8 cellular contexts compared by ENCODE assay signal in genomic region chr21:33480481-33481103, GRCh38. TPM values are rescaled to one million over a fixed set of nuclear protein-coding genes. Genes with fewer than 3 reads are reported as not detected.
A peak's percentile ranks its signal among the peaks of the same experiment; 100 is the strongest.
DNase-seq lines count a peak whose midpoint lies in the region; FAIRE-seq and TF ChIP-seq lines count a peak whose summit lies in the region.

No MANE protein-coding gene starts in this region.

- no peak for DNase-seq in T-helper 1 cell
- no peak for DNase-seq in activated naive CD8-positive, alpha-beta T cell treated with anti-CD3 and anti-CD28 coated beads for 36 hours
- DNase-seq in kidney, result no peak
- DNase-seq in NAMALWA (ENCODE audit: low spot score), result no peak
- no peak for DNase-seq in NCI-H1092 (lab: John Stamatoyannopoulos, UW)
- no peak for DNase-seq in DMS 273 treated with DMSO at 0.1 percent for 48 hours (lab: John Stamatoyannopoulos, UW)

- H3K9me3 Mint-ChIP-seq in T-helper 1 cell treated with Interleukin-12 subunit alpha and Interleukin-12 subunit beta and Interleukin-4 antibody, amounts not matched to agents 30 μg/mL and 1 μg/mL, for 36 hours, result no peaks in the 10 kb centered on the region
- H3K9me3 Mint-ChIP-seq in activated naive CD8-positive, alpha-beta T cell treated with anti-CD3 and anti-CD28 coated beads for 36 hours, result no peaks in the 10 kb centered on the region

- intact Hi-C loops in kidney (cut with DNase I), result no loop called here

- H3K27ac Mint-ChIP-seq in T-helper 1 cell treated with Interleukin-12 subunit alpha and Interleukin-12 subunit beta and Interleukin-4 antibody, amounts not matched to agents 30 μg/mL and 1 μg/mL, for 36 hours, result peak overlapping the region; percentile 88
- peak overlapping the region; percentile 88 for H3K27ac Mint-ChIP-seq in activated naive CD8-positive, alpha-beta T cell treated with anti-CD3 and anti-CD28 coated beads for 36 hours

- H3K27me3 Mint-ChIP-seq in T-helper 1 cell treated with Interleukin-12 subunit alpha and Interleukin-12 subunit beta and Interleukin-4 antibody, amounts not matched to agents 30 μg/mL and 1 μg/mL, for 36 hours (ENCODE audit: low read depth), result peaks cover 10% of the 10 kb centered on the region
- H3K27me3 Mint-ChIP-seq in activated naive CD8-positive, alpha-beta T cell treated with anti-CD3 and anti-CD28 coated beads for 36 hours, result no peaks in the 10 kb centered on the region

- H3K9ac ChIP-seq in kidney (ENCODE audit: low read length in 2 of 2) (peak overlapping the region; percentile 80 to 94), stomach smooth muscle (ENCODE audit: low read length in 2 of 2) (peak overlapping the region; percentile 78 to 92)

- no peaks in the 10 kb centered on the region for H3K36me3 Mint-ChIP-seq in T-helper 1 cell treated with Interleukin-12 subunit alpha and Interleukin-12 subunit beta and Interleukin-4 antibody, amounts not matched to agents 30 μg/mL and 1 μg/mL, for 36 hours (ENCODE audit: low read depth)
- H3K36me3 Mint-ChIP-seq in activated naive CD8-positive, alpha-beta T cell treated with anti-CD3 and anti-CD28 coated beads for 36 hours, result no peaks in the 10 kb centered on the region

- H3K36me3 ChIP-seq in kidney (ENCODE audit: control insufficient read depth in 1 of 2, insufficient read depth in 2 of 2, low read length in 2 of 2), result no peaks in the 10 kb centered on the region
- H3K36me3 ChIP-seq in stomach smooth muscle (ENCODE audit: control insufficient read depth in 2 of 2, insufficient read depth in 2 of 2, low read length in 2 of 2), result no peaks in the 10 kb centered on the region

- H3K4me1 ChIP-seq in kidney (ENCODE audit: control insufficient read depth in 1 of 2, insufficient read depth in 1 of 2, low read depth in 1 of 2, low read length in 2 of 2) (no peaks in the 10 kb centered on the region), stomach smooth muscle (ENCODE audit: control insufficient read depth, insufficient read depth, low read length) (peaks cover 6% of the 10 kb centered on the region)

- no peak for TF ChIP-seq CTCF in kidney (IDR thresholded peaks at IDR 0.05; ENCODE audit: borderline replicate concordance, extremely low read depth, insufficient read depth)

- H3K9me3 ChIP-seq in kidney (ENCODE audit: control insufficient read depth in 1 of 2, low read length in 2 of 2) (no peaks in the 10 kb centered on the region), stomach smooth muscle (ENCODE audit: control insufficient read depth in 2 of 2, low read length in 2 of 2) (no peaks in the 10 kb centered on the region)

- H3K4me3 ChIP-seq in kidney (ENCODE audit: low read length in 2 of 2), result peak overlapping the region; percentile 92
- peak overlapping the region; percentile 65 to 89 for H3K4me3 ChIP-seq in stomach smooth muscle (ENCODE audit: low read length in 2 of 2)

- H3K27ac ChIP-seq in kidney (ENCODE audit: low read depth in 2 of 2, low read length in 2 of 2), result peak overlapping the region; percentile 24 to 86
- peak overlapping the region; percentile 90 for H3K27ac ChIP-seq in stomach smooth muscle (ENCODE audit: low read length)

- H3K27me3 ChIP-seq in stomach smooth muscle (ENCODE audit: control insufficient read depth in 1 of 2, insufficient read depth in 2 of 2, low read length in 2 of 2), result no peaks in the 10 kb centered on the region

- FAIRE-seq in kidney (lab: Jason Lieb, UNC), result no peak

- peak overlapping the region; percentile 91 for H3K4me3 Mint-ChIP-seq in T-helper 1 cell treated with Interleukin-12 subunit alpha and Interleukin-12 subunit beta and Interleukin-4 antibody, amounts not matched to agents 30 μg/mL and 1 μg/mL, for 36 hours
- H3K4me3 Mint-ChIP-seq in activated naive CD8-positive, alpha-beta T cell treated with anti-CD3 and anti-CD28 coated beads for 36 hours, result peak overlapping the region; percentile 86

- H3K4me1 Mint-ChIP-seq in T-helper 1 cell treated with Interleukin-12 subunit alpha and Interleukin-12 subunit beta and Interleukin-4 antibody, amounts not matched to agents 30 μg/mL and 1 μg/mL, for 36 hours (ENCODE audit: low read depth), result peaks cover 14% of the 10 kb centered on the region
- peaks cover 15% of the 10 kb centered on the region for H3K4me1 Mint-ChIP-seq in activated naive CD8-positive, alpha-beta T cell treated with anti-CD3 and anti-CD28 coated beads for 36 hours

RNA-seq across cellular contexts. Expression of gene TMEM50B, which starts 0.8 kb away (rescaled TPM):
- total RNA-seq in activated naive CD8-positive, alpha-beta T cell treated with anti-CD3 and anti-CD28 coated beads for 36 hours, result 10 to 100 TPM; 14.6 to 15.7 TPM
- 87.6 TPM for total RNA-seq in kidney
- polyA plus RNA-seq in kidney (ENCODE audit: insufficient read depth, low read depth, low replicate concordance), result 63.7 TPM

RNA-seq across cellular contexts. Expression of gene DNAJC28, which starts 10.9 kb away (rescaled TPM):
- total RNA-seq in activated naive CD8-positive, alpha-beta T cell treated with anti-CD3 and anti-CD28 coated beads for 36 hours, result under 1 TPM; 0.23 to 0.58 TPM
- total RNA-seq in kidney, result 2.2 TPM
- polyA plus RNA-seq in kidney (ENCODE audit: insufficient read depth, low read depth, low replicate concordance), result 4.6 TPM
